Comparison of ENCODE assay signal across 11 cellular contexts in the genomic region with DNA sequence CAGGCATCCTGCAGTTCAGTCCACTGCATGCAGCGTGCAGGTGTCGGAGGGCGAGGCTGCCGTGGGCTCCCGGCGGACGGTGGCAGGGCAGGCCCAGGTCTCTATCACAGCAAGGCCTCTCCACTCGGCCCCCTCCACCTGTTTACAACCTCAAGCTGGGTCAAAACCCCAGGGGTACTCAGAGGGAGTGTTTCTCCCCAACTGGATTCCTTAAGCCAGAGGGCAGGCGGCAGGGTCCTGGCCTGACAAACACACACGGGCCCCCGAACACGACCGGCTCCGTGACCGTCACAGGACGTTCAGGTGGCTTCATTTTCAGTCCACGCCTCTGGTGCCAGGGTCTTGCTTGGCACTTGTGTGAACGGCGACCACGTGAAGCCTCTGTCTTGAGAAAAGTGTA. TPM values are rescaled to one million over a fixed set of nuclear protein-coding genes. Genes with fewer than 3 reads are reported as not detected.
DNase-seq lines count a peak whose midpoint lies in the region; ATAC-seq, FAIRE-seq and TF ChIP-seq lines count a peak whose summit lies in the region.
"Had no signal": no experiment of that assay in that cellular context is flagged by ENCODE, and none has a peak within 500 bp of the region (broad histone marks: within the 10 kb centered on the region; RNA-seq: fewer than 3 reads in every experiment).

No MANE protein-coding gene starts in this region.

- no peaks in the 10 kb centered on the region for H3K36me3 ChIP-seq in kidney (ENCODE audit: control insufficient read depth in 1 of 2, insufficient read depth in 2 of 2, low read length in 2 of 2)
- peaks cover 0 to 33% (median 0%) of the 10 kb centered on the region in 6 donors for H3K36me3 ChIP-seq in spleen
- H3K36me3 ChIP-seq: thyroid gland had no signal

- in situ Hi-C loops in G401 (cut with HindIII; ENCODE audit: low sequenced_read_pairs): no loop called here

- peaks cover 0 to 6% of the 10 kb centered on the region in 2 donors for H3K4me1 ChIP-seq in kidney (ENCODE audit: control insufficient read depth in 1 of 2, insufficient read depth in 1 of 2, low read depth in 1 of 2, low read length in 2 of 2)
- peaks cover 25 to 88% (median 64%) of the 10 kb centered on the region in 6 donors for H3K4me1 ChIP-seq in spleen

- H3K4me3 Mint-ChIP-seq in T-helper 2 cell treated with Interferon-gamma antibody and Interleukin-4, amounts not matched to agents 5 μg/mL and 100 μg/mL, for 36 hours: peak overlapping the region; percentile 45
- no peak overlapping the region for H3K4me3 Mint-ChIP-seq in activated CD4-positive, alpha-beta memory T cell treated with anti-CD3 and anti-CD28 coated beads, Interleukin-2, amount 10 ng/mL, durations not matched to agents 7 days and 5 days

- FAIRE-seq in kidney (lab: Jason Lieb, UNC): no peak

- CTCF ChIA-PET in activated CD4-positive, alpha-beta memory T cell treated with anti-CD3 and anti-CD28 coated beads, Interleukin-2, amount 10 ng/mL, durations not matched to agents 7 days and 5 days (lab: Charles Lee): interaction anchor here (0.5 to 4.4 kb wide), 3 partner anchors 104 to 712 kb away, joined by 3 to 19 read pairs (median 3); no protein-coding TSS in a partner anchor

- H3K9me3 ChIP-seq in kidney (ENCODE audit: control insufficient read depth in 1 of 2, low read length in 2 of 2) (no peaks in the 10 kb centered on the region), spleen (no peaks in the 10 kb centered on the region)
- H3K9me3 ChIP-seq: thyroid gland had no signal

- H3K4me1 Mint-ChIP-seq in T-helper 2 cell treated with Interferon-gamma antibody and Interleukin-4, amounts not matched to agents 5 μg/mL and 100 μg/mL, for 36 hours (ENCODE audit: low read depth): peaks cover 18% of the 10 kb centered on the region
- peaks cover 56% of the 10 kb centered on the region for H3K4me1 Mint-ChIP-seq in activated CD4-positive, alpha-beta memory T cell treated with anti-CD3 and anti-CD28 coated beads, Interleukin-2, amount 10 ng/mL, durations not matched to agents 7 days and 5 days

- no peaks in the 10 kb centered on the region for H3K27me3 ChIP-seq in spleen (replicated peaks in 1 of 7)
- H3K27me3 ChIP-seq: thyroid gland had no signal

- no peak overlapping the region for H3K4me3 ChIP-seq in kidney (ENCODE audit: low read length in 2 of 2)
- no peak overlapping the region for H3K4me3 ChIP-seq in spleen
- H3K4me3 ChIP-seq: thyroid gland had no signal

- WGBS in spleen, 5 donors: 86 to 93% (median 90%) methylated on average over 20 of the region's 20 CpGs

- no peak for TF ChIP-seq CTCF in kidney (IDR thresholded peaks at IDR 0.05; ENCODE audit: borderline replicate concordance, extremely low read depth, insufficient read depth)
- TF ChIP-seq CTCF in spleen (IDR thresholded peaks at IDR 0.05 in 8 of 11, conservative IDR thresholded peaks at IDR 0.05 in 3 of 11): no peak

- TF ChIP-seq POLR2A in spleen (IDR thresholded peaks at IDR 0.05): no peak

- POLR2A ChIA-PET in activated CD4-positive, alpha-beta memory T cell treated with anti-CD3 and anti-CD28 coated beads, Interleukin-2, amount 10 ng/mL, durations not matched to agents 7 days and 5 days (lab: Charles Lee): interaction anchor here (3.0 to 7.0 kb wide), 3 partner anchors 19 to 44 kb away, joined by 20 to 84 read pairs (median 23); no protein-coding TSS in a partner anchor

- H3K27me3 Mint-ChIP-seq in T-helper 2 cell treated with Interferon-gamma antibody and Interleukin-4, amounts not matched to agents 5 μg/mL and 100 μg/mL, for 36 hours (ENCODE audit: low read depth): no peaks in the 10 kb centered on the region
- H3K27me3 Mint-ChIP-seq in activated CD4-positive, alpha-beta memory T cell treated with anti-CD3 and anti-CD28 coated beads, Interleukin-2, amount 10 ng/mL, durations not matched to agents 7 days and 5 days: no peaks in the 10 kb centered on the region

- no peak overlapping the region for H3K27ac Mint-ChIP-seq in T-helper 2 cell treated with Interferon-gamma antibody and Interleukin-4, amounts not matched to agents 5 μg/mL and 100 μg/mL, for 36 hours
- H3K27ac Mint-ChIP-seq in activated CD4-positive, alpha-beta memory T cell treated with anti-CD3 and anti-CD28 coated beads, Interleukin-2, amount 10 ng/mL, durations not matched to agents 7 days and 5 days: peak overlapping the region; percentile 95

- no peaks in the 10 kb centered on the region for H3K9me3 Mint-ChIP-seq in T-helper 2 cell treated with Interferon-gamma antibody and Interleukin-4, amounts not matched to agents 5 μg/mL and 100 μg/mL, for 36 hours
- H3K9me3 Mint-ChIP-seq in activated CD4-positive, alpha-beta memory T cell treated with anti-CD3 and anti-CD28 coated beads, Interleukin-2, amount 10 ng/mL, durations not matched to agents 7 days and 5 days: no peaks in the 10 kb centered on the region

- no peak overlapping the region for H3K27ac ChIP-seq in kidney (ENCODE audit: low read depth in 2 of 2, low read length in 2 of 2)
- peak overlapping the region in 3 of 8 donors; percentile 76 to 88 (median 79) for H3K27ac ChIP-seq in spleen
- H3K27ac ChIP-seq: thyroid gland had no signal

- ATAC-seq in GM19467 (IDR thresholded peaks at IDR 0.05; ENCODE audit: unreplicated experiment) (no peak), HG03196 (IDR thresholded peaks at IDR 0.05; ENCODE audit: unreplicated experiment) (no peak)

- H3K36me3 Mint-ChIP-seq in T-helper 2 cell treated with Interferon-gamma antibody and Interleukin-4, amounts not matched to agents 5 μg/mL and 100 μg/mL, for 36 hours (ENCODE audit: low read depth): peaks cover 28% of the 10 kb centered on the region
- H3K36me3 Mint-ChIP-seq in activated CD4-positive, alpha-beta memory T cell treated with anti-CD3 and anti-CD28 coated beads, Interleukin-2, amount 10 ng/mL, durations not matched to agents 7 days and 5 days (ENCODE audit: low read depth): peaks cover 47% of the 10 kb centered on the region

- DNase-seq in T-helper 2 cell treated with Interferon-gamma antibody and Interleukin-4, amounts not matched to agents 5 μg/mL and 100 μg/mL, for 36 hours (ENCODE audit: low spot score): no peak
- DNase-seq in T-helper 2 cell (no peak), kidney (peak; percentile 62), spleen (peak; percentile 72), G401 (ENCODE audit: low spot score) (no peak)
- DNase-seq in activated CD4-positive, alpha-beta memory T cell treated with anti-CD3 and anti-CD28 coated beads, Interleukin-2, amount 10 ng/mL, durations not matched to agents 7 days and 5 days: no peak
- DNase-seq: KG1, NCI-H2171, thyroid gland had no signal

- no peak overlapping the region for H3K9ac ChIP-seq in kidney (ENCODE audit: low read length in 2 of 2)

- intact Hi-C loops in kidney (cut with DNase I) (no loop called here), spleen (cut with DNase I; ENCODE audit: low total_unique reads) (no loop called here)

RNA-seq across cellular contexts. Expression of a gene that starts 23.5 kb away (rescaled TPM):
- total RNA-seq in activated CD4-positive, alpha-beta memory T cell treated with anti-CD3 and anti-CD28 coated beads, Interleukin-2, amount 10 ng/mL, durations not matched to agents 7 days and 5 days: 10 to 100 TPM; 97.2 to 99.3 TPM
- total RNA-seq in kidney: 28.8 TPM
- polyA plus RNA-seq in kidney (ENCODE audit: insufficient read depth, low read depth, low replicate concordance): 4.2 TPM
- total RNA-seq in spleen: 10 to 100 TPM; 35.9 to 52.8 (median 52.0) TPM
- 10 to 100 TPM; 11.7 to 17.2 (median 12.1) TPM for polyA plus RNA-seq in spleen
- total RNA-seq in G401 (2014; rRNA removed; shearing (Covaris generic)): 11.9 and 13.7 TPM in 2 replicates

Comparison
In these comparisons a context has a peak if more than half of its experiments do, and no peak if none do; other contexts are left out.
1. DNase-seq: peak in kidney (single experiment) and spleen (single experiment); none in T-helper 2 cell treated with Interferon-gamma antibody and Interleukin-4, amounts not matched to agents 5 μg/mL and 100 μg/mL, for 36 hours (single experiment), T-helper 2 cell (0 of 5), activated CD4-positive, alpha-beta memory T cell treated with anti-CD3 and anti-CD28 coated beads, Interleukin-2, amount 10 ng/mL, durations not matched to agents 7 days and 5 days (single experiment) and G401 (single experiment).